Comparison of ENCODE assay signal across 1 cellular context in genomic region chr10:79347226-79347893, GRCh38.
TF ChIP-seq lines count a peak whose summit lies in the region.

TSS of gene PPIF (plus strand) at chr10:79347469. CDS start at chr10:79347549, 80 bp downstream.

TF ChIP-seq in HepG2, 621 proteins besides CTCF, POLR2A, EP300 and RAD21 (continued from another document and continues in another):
- TF ChIP-seq, protein P1, sequence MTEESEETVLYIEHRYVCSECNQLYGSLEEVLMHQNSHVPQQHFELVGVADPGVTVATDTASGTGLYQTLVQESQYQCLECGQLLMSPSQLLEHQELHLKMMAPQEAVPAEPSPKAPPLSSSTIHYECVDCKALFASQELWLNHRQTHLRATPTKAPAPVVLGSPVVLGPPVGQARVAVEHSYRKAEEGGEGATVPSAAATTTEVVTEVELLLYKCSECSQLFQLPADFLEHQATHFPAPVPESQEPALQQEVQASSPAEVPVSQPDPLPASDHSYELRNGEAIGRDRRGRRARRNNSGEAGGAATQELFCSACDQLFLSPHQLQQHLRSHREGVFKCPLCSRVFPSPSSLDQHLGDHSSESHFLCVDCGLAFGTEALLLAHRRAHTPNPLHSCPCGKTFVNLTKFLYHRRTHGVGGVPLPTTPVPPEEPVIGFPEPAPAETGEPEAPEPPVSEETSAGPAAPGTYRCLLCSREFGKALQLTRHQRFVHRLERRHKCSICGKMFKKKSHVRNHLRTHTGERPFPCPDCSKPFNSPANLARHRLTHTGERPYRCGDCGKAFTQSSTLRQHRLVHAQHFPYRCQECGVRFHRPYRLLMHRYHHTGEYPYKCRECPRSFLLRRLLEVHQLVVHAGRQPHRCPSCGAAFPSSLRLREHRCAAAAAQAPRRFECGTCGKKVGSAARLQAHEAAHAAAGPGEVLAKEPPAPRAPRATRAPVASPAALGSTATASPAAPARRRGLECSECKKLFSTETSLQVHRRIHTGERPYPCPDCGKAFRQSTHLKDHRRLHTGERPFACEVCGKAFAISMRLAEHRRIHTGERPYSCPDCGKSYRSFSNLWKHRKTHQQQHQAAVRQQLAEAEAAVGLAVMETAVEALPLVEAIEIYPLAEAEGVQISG (CRISPR knock-in tag; IDR thresholded peaks at IDR 0.05): peak; percentile 63; the same call in 1 of the 2 replicates
- TF ChIP-seq HNRNPK (IDR thresholded peaks at IDR 0.05; ENCODE audit: low read depth, low read length, poor library complexity, severe bottlenecking) (no peak), ZNF614 (CRISPR knock-in tag; IDR thresholded peaks at IDR 0.05; ENCODE audit: borderline replicate concordance) (peak; percentile 63; the same call in 1 of the 2 replicates), RORA (CRISPR knock-in tag; IDR thresholded peaks at IDR 0.05) (0 out of 2 replicates have a peak, but pooled peaks have one; percentile 22), CAMTA2 (CRISPR knock-in tag; IDR thresholded peaks at IDR 0.05; ENCODE audit: borderline replicate concordance) (no peak), ZBTB38 (CRISPR knock-in tag; IDR thresholded peaks at IDR 0.05) (0 out of 2 replicates have a peak, but pooled peaks have one; percentile 58), YEATS4 (CRISPR knock-in tag; IDR thresholded peaks at IDR 0.05; ENCODE audit: borderline replicate concordance) (peak; percentile 89), ZSCAN21 (CRISPR knock-in tag; IDR thresholded peaks at IDR 0.05; ENCODE audit: borderline replicate concordance) (peak; percentile 79), FOXA3 (CRISPR knock-in tag; IDR thresholded peaks at IDR 0.05) (0 out of 2 replicates have a peak, but pooled peaks have one; percentile 34), ZNF570 (CRISPR knock-in tag; IDR thresholded peaks at IDR 0.05; ENCODE audit: borderline replicate concordance) (no peak), THAP8 (CRISPR knock-in tag; IDR thresholded peaks at IDR 0.05; ENCODE audit: borderline replicate concordance) (peak; percentile 45; the same call in 1 of the 2 replicates), ASH2L (IDR thresholded peaks at IDR 0.05; ENCODE audit: insufficient read length, low read depth, low read length) (peak; percentile 54), RXRB (CRISPR knock-in tag; IDR thresholded peaks at IDR 0.05; ENCODE audit: borderline replicate concordance) (peak; percentile 36; the same call in 1 of the 2 replicates), KDM2A (CRISPR knock-in tag; IDR thresholded peaks at IDR 0.05; ENCODE audit: borderline replicate concordance, low read depth) (no peak), ATF3 (CRISPR knock-in tag; IDR thresholded peaks at IDR 0.05) (no peak), ZNF891 (CRISPR knock-in tag; IDR thresholded peaks at IDR 0.05) (no peak), AHDC1 (CRISPR knock-in tag; IDR thresholded peaks at IDR 0.05; ENCODE audit: borderline replicate concordance) (no peak), PITX1 (CRISPR knock-in tag; IDR thresholded peaks at IDR 0.05) (no peak), CC2D1A (CRISPR knock-in tag; IDR thresholded peaks at IDR 0.05) (no peak), FOSL1 (CRISPR knock-in tag; IDR thresholded peaks at IDR 0.05; ENCODE audit: borderline replicate concordance) (no peak), NFYC (CRISPR knock-in tag; IDR thresholded peaks at IDR 0.05) (peak; percentile 57), ZNF121 (CRISPR knock-in tag; IDR thresholded peaks at IDR 0.05) (no peak; the same call in 1 of the 2 replicates), ZBTB43 (CRISPR knock-in tag; conservative IDR thresholded peaks at IDR 0.05) (peak; percentile 9; the same call in 1 of the 2 replicates), ZNF776 (CRISPR knock-in tag; IDR thresholded peaks at IDR 0.05) (peak; percentile 81; the same call in 1 of the 2 replicates), SP5 (CRISPR knock-in tag; IDR thresholded peaks at IDR 0.05; ENCODE audit: borderline replicate concordance, low read depth) (peak; percentile 69), ADNP (CRISPR knock-in tag; IDR thresholded peaks at IDR 0.05) (no peak), SSRP1 (CRISPR knock-in tag; IDR thresholded peaks at IDR 0.05) (no peak), NR2F1 (CRISPR knock-in tag; IDR thresholded peaks at IDR 0.05) (no peak), ZBTB40 (IDR thresholded peaks at IDR 0.05) (no peak), ZBTB40 (CRISPR knock-in tag; IDR thresholded peaks at IDR 0.05) (peak; percentile 11; the same call in 1 of the 2 replicates), CHCHD3 (CRISPR knock-in tag; IDR thresholded peaks at IDR 0.05) (peak; percentile 49; the same call in 1 of the 2 replicates), KLF11 (CRISPR knock-in tag; IDR thresholded peaks at IDR 0.05) (no peak), SOX13 (IDR thresholded peaks at IDR 0.05) (no peak), SOX13 (CRISPR knock-in tag; conservative IDR thresholded peaks at IDR 0.05 in 1 of 2, IDR thresholded peaks at IDR 0.05 in 1 of 2) (peak in 1 of 2 experiments; percentile 46; a peak in 1 of 4 replicates), PRMT3 (CRISPR knock-in tag; IDR thresholded peaks at IDR 0.05; ENCODE audit: borderline replicate concordance, low read depth) (peak; percentile 72; the same call in 1 of the 2 replicates), CBX2 (IDR thresholded peaks at IDR 0.05; ENCODE audit: low read depth, low read length) (no peak), CBX2 (CRISPR knock-in tag; IDR thresholded peaks at IDR 0.05; ENCODE audit: low read depth) (0 out of 2 replicates have a peak, but pooled peaks have one; percentile 10), ZNF331 (CRISPR knock-in tag; IDR thresholded peaks at IDR 0.05) (peak; percentile 26; the same call in 1 of the 2 replicates), ZNF589 (CRISPR knock-in tag; conservative IDR thresholded peaks at IDR 0.05) (no peak), ZNF556 (CRISPR knock-in tag; IDR thresholded peaks at IDR 0.05; ENCODE audit: borderline replicate concordance) (peak; percentile 62; the same call in 1 of the 2 replicates)
- TF ChIP-seq, protein P2, sequence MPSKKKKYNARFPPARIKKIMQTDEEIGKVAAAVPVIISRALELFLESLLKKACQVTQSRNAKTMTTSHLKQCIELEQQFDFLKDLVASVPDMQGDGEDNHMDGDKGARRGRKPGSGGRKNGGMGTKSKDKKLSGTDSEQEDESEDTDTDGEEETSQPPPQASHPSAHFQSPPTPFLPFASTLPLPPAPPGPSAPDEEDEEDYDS (CRISPR knock-in tag; IDR thresholded peaks at IDR 0.05): peak; percentile 99
- TF ChIP-seq, protein P3, sequence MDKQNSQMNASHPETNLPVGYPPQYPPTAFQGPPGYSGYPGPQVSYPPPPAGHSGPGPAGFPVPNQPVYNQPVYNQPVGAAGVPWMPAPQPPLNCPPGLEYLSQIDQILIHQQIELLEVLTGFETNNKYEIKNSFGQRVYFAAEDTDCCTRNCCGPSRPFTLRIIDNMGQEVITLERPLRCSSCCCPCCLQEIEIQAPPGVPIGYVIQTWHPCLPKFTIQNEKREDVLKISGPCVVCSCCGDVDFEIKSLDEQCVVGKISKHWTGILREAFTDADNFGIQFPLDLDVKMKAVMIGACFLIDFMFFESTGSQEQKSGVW (CRISPR knock-in tag; IDR thresholded peaks at IDR 0.05; ENCODE audit: borderline replicate concordance): no peak
